8 cellular contexts compared by ENCODE assay signal in the genomic region with DNA sequence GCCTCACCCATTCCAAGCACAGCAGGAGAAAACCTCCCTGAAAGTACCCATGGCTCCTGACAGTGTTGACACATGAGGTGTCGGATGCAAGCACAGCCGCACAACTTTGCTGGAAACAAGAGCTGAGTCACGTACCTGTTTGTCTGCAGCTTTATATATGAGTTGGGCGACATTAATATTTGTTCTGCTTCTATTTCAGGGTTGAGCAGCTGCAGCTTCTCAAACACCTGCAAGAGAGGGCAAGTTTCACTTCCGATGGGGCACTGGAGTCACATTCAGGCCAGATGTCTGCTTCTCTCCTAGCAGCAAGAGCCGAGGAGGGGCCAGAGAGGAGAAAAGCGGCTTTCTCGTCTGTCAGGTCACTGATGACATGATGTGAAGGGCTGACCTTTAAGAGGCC.
DNase-seq lines count a peak whose midpoint lies in the region; ATAC-seq, FAIRE-seq and TF ChIP-seq lines count a peak whose summit lies in the region.

No MANE protein-coding gene starts in this region.

- H3K4me3 ChIP-seq in bronchial epithelial cell (ENCODE audit: low read depth, low read length) = no peak overlapping the region

- H3K27ac Mint-ChIP-seq in mesothelial cell of epicardium = no peak overlapping the region

- DNase-seq in GM13976 (ENCODE audit: low spot score) (peak; percentile 75), bronchial epithelial cell (ENCODE audit: low read depth) (peak; percentile 77), NCI-H1694 treated with DMSO at 0.1 percent for 48 hours (lab: John Stamatoyannopoulos, UW) (no peak), GM03348 (ENCODE audit: low spot score) (no peak), mesothelial cell of epicardium (ENCODE audit: low spot score in 2 of 2, unreplicated experiment in 2 of 2) (no peak)
- DNase-seq in stimulated activated CD4-positive, alpha-beta T cell treated with anti-CD3 and anti-CD28 coated beads, Interleukin-4, amount 100 ng/mL, for 4 hours = no peak

- no peak for TF ChIP-seq CTCF in GM13976 (IDR thresholded peaks at IDR 0.05; ENCODE audit: borderline replicate concordance, control extremely low read depth, extremely low read depth, insufficient read depth, missing control alignments)
- no peak for TF ChIP-seq CTCF in bronchial epithelial cell (IDR thresholded peaks at IDR 0.05; ENCODE audit: insufficient read depth, low read length, severe bottlenecking)
- TF ChIP-seq CTCF in mesothelial cell of epicardium (IDR thresholded peaks at IDR 0.05; ENCODE audit: unreplicated experiment) = no peak

- no peaks in the 10 kb centered on the region for H3K36me3 Mint-ChIP-seq in mesothelial cell of epicardium

- in situ Hi-C loops in GM13976 (cut with MboI; ENCODE audit: low sequenced_read_pairs, unreplicated experiment) = no loop called here

- no peaks in the 10 kb centered on the region for H3K36me3 ChIP-seq in bronchial epithelial cell (ENCODE audit: control insufficient read depth, insufficient read depth, low read length)

- no peak overlapping the region for H3K4me3 Mint-ChIP-seq in mesothelial cell of epicardium

- peaks cover 3% of the 10 kb centered on the region for H3K27me3 ChIP-seq in bronchial epithelial cell (ENCODE audit: control insufficient read depth, insufficient read depth, low read length)

- peak; percentile 91 for ATAC-seq in GM21381 (IDR thresholded peaks at IDR 0.05; ENCODE audit: unreplicated experiment)
- peak; percentile 93 for ATAC-seq in HG03521 (IDR thresholded peaks at IDR 0.05; ENCODE audit: unreplicated experiment)

- no peak for FAIRE-seq in bronchial epithelial cell (lab: Jason Lieb, UNC)

- no peaks in the 10 kb centered on the region for H3K4me1 Mint-ChIP-seq in mesothelial cell of epicardium

- H3K27me3 Mint-ChIP-seq in mesothelial cell of epicardium (ENCODE audit: low read depth) = no peaks in the 10 kb centered on the region

- H3K9me3 Mint-ChIP-seq in mesothelial cell of epicardium = no peaks in the 10 kb centered on the region

Comparison
In these comparisons a context has a peak if more than half of its experiments do, and no peak if none do; other contexts are left out.
1. DNase-seq: peak in GM13976 (single experiment) and bronchial epithelial cell (single experiment); none in NCI-H1694 treated with DMSO at 0.1 percent for 48 hours (single experiment), stimulated activated CD4-positive, alpha-beta T cell treated with anti-CD3 and anti-CD28 coated beads, Interleukin-4, amount 100 ng/mL, for 4 hours (0 of 2), GM03348 (single experiment) and mesothelial cell of epicardium (0 of 2).